8 cellular contexts compared by ENCODE assay signal in genomic region chr15:78149068-78149804, GRCh38.
A peak's percentile ranks its signal among the peaks of the same experiment; 100 is the strongest.
DNase-seq lines count a peak whose midpoint lies in the region; ATAC-seq and FAIRE-seq lines count a peak whose summit lies in the region.

Gene IDH3A, plus strand, starts transcription at chr15:78149362. Its CDS starts 42 bp downstream, at chr15:78149404.

- no peaks in the 10 kb centered on the region for H3K9me3 ChIP-seq in effector memory CD4-positive, alpha-beta T cell (ENCODE audit: control insufficient read depth, low read length)

- peaks cover 3% of the 10 kb centered on the region for H3K36me3 Mint-ChIP-seq in memory B cell

- H3K27me3 Mint-ChIP-seq in memory B cell = no peaks in the 10 kb centered on the region

- peaks cover 14% of the 10 kb centered on the region for H3K4me1 ChIP-seq in effector memory CD4-positive, alpha-beta T cell (ENCODE audit: control insufficient read depth, insufficient read depth, low read length, poor library complexity, severe bottlenecking)

- no peaks in the 10 kb centered on the region for H3K27me3 ChIP-seq in effector memory CD4-positive, alpha-beta T cell (replicated peaks; ENCODE audit: control insufficient read depth, insufficient read depth, low read length, poor library complexity, severe bottlenecking)

- FAIRE-seq in HTR-8/SVneo (lab: Jason Lieb, UNC) = peak; percentile 88

- H3K27ac Mint-ChIP-seq in memory B cell = peak within 1 kb of the TSS; percentile 93

- peak; percentile 96 for DNase-seq in COR-L47 (lab: John Stamatoyannopoulos, UW)
- DNase-seq in HTR-8/SVneo (ENCODE audit: insufficient read length, low spot score) = peak; percentile 95
- peak; percentile 93 for DNase-seq in NOMO-1 treated with DMSO at 0.1 percent for 48 hours (lab: John Stamatoyannopoulos, UW; ENCODE audit: unreplicated experiment)
- DNase-seq in activated CD8-positive, alpha-beta memory T cell treated with anti-CD3 and anti-CD28 coated beads for 4 hours (ENCODE audit: low read depth in 2 of 2) = peak; percentile 99 to 100
- DNase-seq in effector memory CD4-positive, alpha-beta T cell = peak; percentile 99 to 100 (median 99)
- DNase-seq in memory B cell (ENCODE audit: low spot score in 2 of 2) = peak; percentile 96 to 98
- peak; percentile 100 for DNase-seq in stimulated activated CD8-positive, alpha-beta memory T cell treated with anti-CD3 and anti-CD28 coated beads, Interleukin-12 subunit alpha, Interleukin-12 subunit beta, amount 100 ng/mL, for 1 hour (ENCODE audit: low read depth)

- H3K9me3 Mint-ChIP-seq in memory B cell = no peaks in the 10 kb centered on the region

- H3K27ac ChIP-seq in effector memory CD4-positive, alpha-beta T cell (ENCODE audit: insufficient read depth, low read length, poor library complexity, severe bottlenecking) = peak within 1 kb of the TSS; percentile 66

- H3K36me3 ChIP-seq in effector memory CD4-positive, alpha-beta T cell (ENCODE audit: control insufficient read depth, insufficient read depth, low read length) = no peaks in the 10 kb centered on the region

- peak within 1 kb of the TSS; percentile 52 for H3K4me3 ChIP-seq in effector memory CD4-positive, alpha-beta T cell (ENCODE audit: insufficient read depth, low read depth, low read length, poor library complexity, severe bottlenecking)

- ATAC-seq in GM21367 (IDR thresholded peaks at IDR 0.05; ENCODE audit: unreplicated experiment) (peak; percentile 69), memory B cell (ENCODE audit: low read depth) (peak; percentile 93)

- H3K4me1 Mint-ChIP-seq in memory B cell = peaks cover 27% of the 10 kb centered on the region

- H3K4me3 Mint-ChIP-seq in memory B cell = peak within 1 kb of the TSS; percentile 93

Comparison
In these comparisons a context has a peak if more than half of its experiments do, and no peak if none do; other contexts are left out.
1. Peak in every context shown above with its lines: DNase-seq, ATAC-seq, H3K4me3 ChIP-seq and H3K27ac ChIP-seq.